In the genomic region with DNA sequence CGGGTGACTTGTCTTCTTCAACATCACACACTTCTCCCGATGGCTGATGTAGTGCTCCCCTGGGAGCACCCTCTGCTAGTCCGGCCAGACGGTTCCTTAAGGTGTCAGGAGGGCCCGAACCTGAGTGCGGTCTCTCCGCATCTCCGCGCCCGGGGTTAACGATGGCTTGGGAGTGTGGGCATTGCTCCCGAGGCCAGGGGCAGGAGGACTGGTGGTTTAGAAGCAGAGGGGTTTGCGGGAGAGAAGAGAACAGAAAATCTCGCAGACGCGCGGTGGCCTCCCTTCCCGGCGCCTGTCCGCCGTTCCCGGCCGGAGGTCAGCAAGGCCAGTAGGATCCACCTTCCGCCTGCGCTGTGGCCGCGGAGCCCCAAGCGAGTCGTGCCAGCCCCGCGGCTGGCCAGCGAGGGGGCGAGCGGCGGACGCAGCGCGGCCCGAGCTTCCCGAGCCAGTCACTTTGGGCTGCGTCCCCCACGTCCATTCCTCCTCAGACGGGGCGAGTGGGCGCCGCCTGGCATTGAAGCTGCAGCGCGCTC, we compare ENCODE assay signal across 1 cellular context.
TF ChIP-seq lines count a peak whose summit lies in the region.

No MANE protein-coding gene starts in this region.

TF ChIP-seq in SK-N-SH, 30 proteins besides CTCF, POLR2A, EP300 and RAD21 (continued from another document):
- TF ChIP-seq, protein P1, sequence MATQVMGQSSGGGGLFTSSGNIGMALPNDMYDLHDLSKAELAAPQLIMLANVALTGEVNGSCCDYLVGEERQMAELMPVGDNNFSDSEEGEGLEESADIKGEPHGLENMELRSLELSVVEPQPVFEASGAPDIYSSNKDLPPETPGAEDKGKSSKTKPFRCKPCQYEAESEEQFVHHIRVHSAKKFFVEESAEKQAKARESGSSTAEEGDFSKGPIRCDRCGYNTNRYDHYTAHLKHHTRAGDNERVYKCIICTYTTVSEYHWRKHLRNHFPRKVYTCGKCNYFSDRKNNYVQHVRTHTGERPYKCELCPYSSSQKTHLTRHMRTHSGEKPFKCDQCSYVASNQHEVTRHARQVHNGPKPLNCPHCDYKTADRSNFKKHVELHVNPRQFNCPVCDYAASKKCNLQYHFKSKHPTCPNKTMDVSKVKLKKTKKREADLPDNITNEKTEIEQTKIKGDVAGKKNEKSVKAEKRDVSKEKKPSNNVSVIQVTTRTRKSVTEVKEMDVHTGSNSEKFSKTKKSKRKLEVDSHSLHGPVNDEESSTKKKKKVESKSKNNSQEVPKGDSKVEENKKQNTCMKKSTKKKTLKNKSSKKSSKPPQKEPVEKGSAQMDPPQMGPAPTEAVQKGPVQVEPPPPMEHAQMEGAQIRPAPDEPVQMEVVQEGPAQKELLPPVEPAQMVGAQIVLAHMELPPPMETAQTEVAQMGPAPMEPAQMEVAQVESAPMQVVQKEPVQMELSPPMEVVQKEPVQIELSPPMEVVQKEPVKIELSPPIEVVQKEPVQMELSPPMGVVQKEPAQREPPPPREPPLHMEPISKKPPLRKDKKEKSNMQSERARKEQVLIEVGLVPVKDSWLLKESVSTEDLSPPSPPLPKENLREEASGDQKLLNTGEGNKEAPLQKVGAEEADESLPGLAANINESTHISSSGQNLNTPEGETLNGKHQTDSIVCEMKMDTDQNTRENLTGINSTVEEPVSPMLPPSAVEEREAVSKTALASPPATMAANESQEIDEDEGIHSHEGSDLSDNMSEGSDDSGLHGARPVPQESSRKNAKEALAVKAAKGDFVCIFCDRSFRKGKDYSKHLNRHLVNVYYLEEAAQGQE (IDR thresholded peaks at IDR 0.05; ENCODE audit: low read depth, low read length), result no peak
- TF ChIP-seq NFIC (IDR thresholded peaks at IDR 0.05; ENCODE audit: borderline replicate concordance) (no peak), MEF2A (IDR thresholded peaks at IDR 0.05; ENCODE audit: borderline replicate concordance, low read depth) (no peak), EZH2phosphoT487 (IDR thresholded peaks at IDR 0.05; ENCODE audit: borderline replicate concordance, low read depth) (no peak), YY1 (IDR thresholded peaks at IDR 0.05; ENCODE audit: low read depth) (no peak)
- TF ChIP-seq, protein P2, sequence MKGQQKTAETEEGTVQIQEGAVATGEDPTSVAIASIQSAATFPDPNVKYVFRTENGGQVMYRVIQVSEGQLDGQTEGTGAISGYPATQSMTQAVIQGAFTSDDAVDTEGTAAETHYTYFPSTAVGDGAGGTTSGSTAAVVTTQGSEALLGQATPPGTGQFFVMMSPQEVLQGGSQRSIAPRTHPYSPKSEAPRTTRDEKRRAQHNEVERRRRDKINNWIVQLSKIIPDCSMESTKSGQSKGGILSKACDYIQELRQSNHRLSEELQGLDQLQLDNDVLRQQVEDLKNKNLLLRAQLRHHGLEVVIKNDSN (IDR thresholded peaks at IDR 0.05; ENCODE audit: borderline replicate concordance, low read depth), result no peak
TF ChIP-seq in SK-N-SH: peak in this region for 0.
